ENCODE assay signal across 12 cellular contexts in the genomic region with DNA sequence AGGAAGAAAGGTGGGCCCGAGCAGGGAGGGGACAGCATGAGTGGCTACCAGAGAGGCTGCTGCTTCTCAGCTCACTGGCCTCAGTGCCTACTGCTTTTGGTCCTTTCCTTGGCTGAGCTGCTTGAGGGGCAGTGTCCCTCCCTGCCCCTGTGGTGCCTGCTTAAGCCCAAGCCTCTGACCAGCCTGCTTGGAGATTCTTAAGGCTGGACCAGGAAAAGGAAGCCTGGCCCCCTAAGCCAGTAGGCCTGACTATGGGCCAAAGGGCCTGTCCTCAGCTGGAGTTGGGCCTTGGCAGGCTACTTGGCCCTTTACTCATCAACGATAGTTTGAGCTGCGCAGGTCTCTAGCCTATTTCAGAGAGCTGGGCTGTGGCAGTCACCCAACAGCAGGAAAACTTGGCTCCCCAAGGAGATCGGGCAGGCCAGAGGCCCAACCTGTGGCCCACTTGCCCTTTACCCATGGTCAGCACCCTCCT. TPM values are rescaled to one million over a fixed set of nuclear protein-coding genes. Genes with fewer than 3 reads are reported as not detected.
A peak's percentile ranks its signal among the peaks of the same experiment; 100 is the strongest.
DNase-seq lines count a peak whose midpoint lies in the region; ATAC-seq and TF ChIP-seq lines count a peak whose summit lies in the region.
"Had no signal": no experiment of that assay in that cellular context is flagged by ENCODE, and none has a peak within 500 bp of the region (broad histone marks: within the 10 kb centered on the region; RNA-seq: fewer than 3 reads in every experiment).

No MANE protein-coding gene starts in this region.

- H3K36me3 Mint-ChIP-seq in CD8-positive, alpha-beta T cell = peaks cover 98% of the 10 kb centered on the region

- H4K20me1 ChIP-seq in PC-3 (ENCODE audit: low read length) (no peaks in the 10 kb centered on the region), osteoblast (ENCODE audit: insufficient read depth, low read length) (peaks cover 52% of the 10 kb centered on the region)

- H3K9me3 ChIP-seq in CD8-positive, alpha-beta T cell (ENCODE audit: low read length) = no peaks in the 10 kb centered on the region
- no peaks in the 10 kb centered on the region for H3K9me3 ChIP-seq in PC-3 (ENCODE audit: low read length)
- no peaks in the 10 kb centered on the region for H3K9me3 ChIP-seq in osteoblast (ENCODE audit: low read depth, low read length)
- H3K9me3 ChIP-seq: HAP-1 had no signal

- no peaks in the 10 kb centered on the region for H3K9me3 Mint-ChIP-seq in CD8-positive, alpha-beta T cell
- H3K9me3 Mint-ChIP-seq: mesothelial cell of epicardium had no signal

- no peaks in the 10 kb centered on the region for H3K9me2 ChIP-seq in PC-3 (replicated peaks; ENCODE audit: low read length)

- H3K27ac ChIP-seq in CD8-positive, alpha-beta T cell (ENCODE audit: low read depth, low read length) = peak overlapping the region; percentile 30
- H3K27ac ChIP-seq in PC-3 (ENCODE audit: low read length) = peak overlapping the region; percentile 90
- peak overlapping the region; percentile 81 for H3K27ac ChIP-seq in osteoblast (ENCODE audit: low read depth, low read length)

- no peak overlapping the region for H3K4me3 Mint-ChIP-seq in CD8-positive, alpha-beta T cell
- H3K4me3 Mint-ChIP-seq: mesothelial cell of epicardium had no signal

- CTCF ChIA-PET in CD8-positive, alpha-beta T cell (lab: Charles Lee) = interaction anchor here (1.2 to 29.2 kb wide), 3 partner anchors 75 to 150 kb away, joined by 4 to 773 read pairs (median 4); no protein-coding TSS in a partner anchor
- CTCF ChIA-PET in PC-3 (lab: Charles Lee) = interaction anchor here (1.5 kb wide), 1 partner anchor 100 kb away, joined by 5 read pairs; no protein-coding TSS in a partner anchor

- no peak overlapping the region for H3K9ac ChIP-seq in PC-3 (ENCODE audit: low read length)

- no peaks in the 10 kb centered on the region for H3F3A ChIP-seq in PC-3 (ENCODE audit: low read length, unreplicated experiment)

- no TSS peak for BruUV-seq in PC-3 (replicated peaks; lab: Mats Ljungman, UMichigan)

- no peaks in the 10 kb centered on the region for H3K27me3 ChIP-seq in CD8-positive, alpha-beta T cell (ENCODE audit: insufficient read depth, low read length)
- H3K27me3 ChIP-seq in PC-3 (ENCODE audit: low read length) (no peaks in the 10 kb centered on the region), osteoblast (ENCODE audit: insufficient read depth, low read length) (no peaks in the 10 kb centered on the region)

- POLR2A ChIA-PET in CD8-positive, alpha-beta T cell (lab: Charles Lee) = interaction anchor here (1.0 to 16.0 kb wide), 3 partner anchors 24 to 113 kb away, joined by 3 to 185 read pairs (median 4); no protein-coding TSS in a partner anchor
- POLR2A ChIA-PET in PC-3 (lab: Charles Lee; ENCODE audit: unreplicated experiment) = no interaction called here

- no peak overlapping the region for H3K4me3 ChIP-seq in CD8-positive, alpha-beta T cell (ENCODE audit: low read depth, low read length)
- H3K4me3 ChIP-seq in PC-3 (ENCODE audit: low read length) (no peak overlapping the region), osteoblast (ENCODE audit: insufficient read depth, low read length) (no peak overlapping the region)
- H3K4me3 ChIP-seq: HAP-1 had no signal

- peak overlapping the region; percentile 96 for H3K27ac Mint-ChIP-seq in CD8-positive, alpha-beta T cell

- H3K4me1 Mint-ChIP-seq in CD8-positive, alpha-beta T cell (ENCODE audit: low read depth) = peaks cover 81% of the 10 kb centered on the region

- H3K79me2 ChIP-seq in PC-3 (ENCODE audit: low read length) (peaks cover 14% of the 10 kb centered on the region; the same call in 1 of the 2 replicates), osteoblast (ENCODE audit: insufficient read depth, low read length) (peaks cover 67% of the 10 kb centered on the region)

- no peak for ATAC-seq in CD8-positive, alpha-beta T cell
- no peak for ATAC-seq in PC-3
- ATAC-seq in sciatic nerve = no peak
- ATAC-seq: esophagus mucosa had no signal

- H3K27me3 Mint-ChIP-seq in CD8-positive, alpha-beta T cell (ENCODE audit: low read depth) = no peaks in the 10 kb centered on the region

- H3K4me2 ChIP-seq in PC-3 (ENCODE audit: low read length) (no peak overlapping the region), osteoblast (ENCODE audit: insufficient read depth, low read length) (no peak overlapping the region)

- peaks cover 71% of the 10 kb centered on the region for H3K4me1 ChIP-seq in CD8-positive, alpha-beta T cell (ENCODE audit: insufficient read depth, low read length)
- H3K4me1 ChIP-seq in PC-3 (ENCODE audit: insufficient read depth, low read length) (peaks cover 22% of the 10 kb centered on the region), osteoblast (ENCODE audit: insufficient read depth, low read length) (peaks cover 24% of the 10 kb centered on the region)
- H3K4me1 ChIP-seq: HAP-1 had no signal

- intact Hi-C loops in CD8-positive, alpha-beta T cell (cut with DNase I, micrococcal nuclease) = no loop called here
- intact Hi-C loops in PC-3 (cut with micrococcal nuclease) = no loop called here
- intact Hi-C loops in head of caudate nucleus (cut with DNase I) = no loop called here
- intact Hi-C loops in sciatic nerve (cut with DNase I) = loop anchor here (5.0 kb wide), 1 partner anchor 97 kb away; no protein-coding TSS in a partner anchor

- H2AFZ ChIP-seq in PC-3 (ENCODE audit: low read length) (no peak overlapping the region), osteoblast (ENCODE audit: low read length) (no peak overlapping the region)

- DNase-seq in CD8-positive, alpha-beta T cell = peak in 3 of 7 experiments; percentile 0 to 11 (median 9)
- DNase-seq in PC-3 (no peak), head of caudate nucleus (peak in 24 of 42 donors; percentile 2 to 71 (median 22)), osteoblast (ENCODE audit: insufficient read length, low spot score, missing footprints) (peak; percentile 29), T-helper 1 cell (no peak), sciatic nerve (ENCODE audit: low spot score) (no peak)
- DNase-seq in activated effector memory CD4-positive, alpha-beta T cell treated with Interleukin-2 at 50 U/mL for 16 hours = no peak
- DNase-seq: activated naive CD4-positive, alpha-beta T cell; SW 1271 had no signal

- peaks cover 94% of the 10 kb centered on the region for H3K36me3 ChIP-seq in CD8-positive, alpha-beta T cell (ENCODE audit: insufficient read depth, low read length)
- H3K36me3 ChIP-seq in PC-3 (ENCODE audit: low read depth, low read length) (peaks cover 8% of the 10 kb centered on the region; the same call in 1 of the 2 replicates), osteoblast (ENCODE audit: insufficient read depth, low read length) (peaks cover 60% of the 10 kb centered on the region)

- no peak for TF ChIP-seq CTCF in CD8-positive, alpha-beta T cell (IDR thresholded peaks at IDR 0.05)
- no peak for TF ChIP-seq CTCF in PC-3 (conservative IDR thresholded peaks at IDR 0.05; ENCODE audit: low read depth, low read length)
- no peak for TF ChIP-seq CTCF in osteoblast (IDR thresholded peaks at IDR 0.05; ENCODE audit: extremely low read depth, low read depth, low read length)

RNA-seq across cellular contexts. Expression of gene TCF7, which starts 24.9 kb away (rescaled TPM):
- total RNA-seq in CD8-positive, alpha-beta T cell = 100 to 1,000 TPM; 517 to 538 TPM
- total RNA-seq in PC-3 (2014; rRNA removed) (3.9 and 7.0 TPM in 2 replicates), osteoblast (2.9 and 3.3 TPM in 2 replicates), sciatic nerve (8.5 TPM)

RNA-seq across cellular contexts. Expression of gene SKP1, which starts 37.3 kb away (rescaled TPM):
- total RNA-seq in CD8-positive, alpha-beta T cell = 100 to 1,000 TPM; 290 to 301 TPM
- total RNA-seq in PC-3 (2014; rRNA removed) = 197 and 220 TPM in 2 replicates
- total RNA-seq in osteoblast = 123 and 145 TPM in 2 replicates
- 295 TPM for total RNA-seq in sciatic nerve

Comparison
In these comparisons a context has a peak if more than half of its experiments do, and no peak if none do; other contexts are left out.
1. DNase-seq: peak in head of caudate nucleus (24 of 42) and osteoblast (single experiment); none in PC-3 (single experiment), T-helper 1 cell (0 of 5), sciatic nerve (single experiment) and activated effector memory CD4-positive, alpha-beta T cell treated with Interleukin-2 at 50 U/mL for 16 hours (single experiment).
2. H3K27ac ChIP-seq: peak in every context shown above with its lines; median percentile 90 in PC-3; 81 in osteoblast; 30 in CD8-positive, alpha-beta T cell.
3. RNA of gene TCF7, which starts 24.9 kb away (total RNA-seq): 517 to 538 TPM in CD8-positive, alpha-beta T cell; 8.5 TPM in sciatic nerve (single experiment), 3.9 to 7.0 TPM in PC-3 and 2.9 to 3.3 TPM in osteoblast; every median in the first group is over 10 times any median in the second.